ENCODE assay signal across 8 cellular contexts in the genomic region with DNA sequence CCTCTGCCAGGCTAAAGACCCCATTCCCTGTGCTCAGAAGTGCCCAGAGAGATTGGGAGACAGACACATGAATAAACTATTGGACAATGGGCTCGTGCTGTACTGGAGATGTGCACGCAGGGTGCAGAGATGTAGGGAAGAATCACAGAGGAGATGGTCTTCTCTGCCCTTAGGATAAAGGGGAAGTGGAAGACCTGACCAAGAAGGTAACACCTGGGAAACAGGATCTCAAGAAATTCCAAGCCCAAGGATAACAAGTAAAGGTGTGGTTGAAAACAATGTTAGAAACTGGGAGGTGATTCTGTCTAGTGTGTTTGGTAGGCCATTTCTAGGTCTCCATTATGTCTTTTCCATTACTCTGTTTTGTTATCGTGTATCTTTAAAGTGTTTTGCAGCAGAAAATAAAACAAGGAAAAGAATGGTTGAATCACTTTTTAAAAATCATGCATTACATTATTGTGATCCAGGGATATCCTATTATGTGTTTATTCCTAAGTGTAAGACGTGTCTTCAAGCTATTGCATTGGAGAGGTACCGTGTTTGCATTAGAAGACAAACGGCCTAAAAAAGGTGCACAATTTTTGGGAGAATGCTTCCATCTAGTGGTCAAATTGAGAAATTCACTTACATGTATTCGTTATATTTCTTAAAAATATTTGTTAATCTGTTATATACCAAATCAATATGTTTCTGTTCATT. TPM values are rescaled to one million over a fixed set of nuclear protein-coding genes. Genes with fewer than 3 reads are reported as not detected.
DNase-seq lines count a peak whose midpoint lies in the region; ATAC-seq lines count a peak whose summit lies in the region.

No MANE protein-coding gene starts in this region.

- no peaks in the 10 kb centered on the region for H3K9me3 ChIP-seq in CD4-positive, CD25-positive, alpha-beta regulatory T cell (ENCODE audit: control insufficient read depth in 2 of 2, low read length in 2 of 2)

- no peaks in the 10 kb centered on the region for H3K36me3 ChIP-seq in CD4-positive, CD25-positive, alpha-beta regulatory T cell (ENCODE audit: control insufficient read depth, insufficient read depth, low read length)

- H3K9me3 Mint-ChIP-seq in CD4-positive, CD25-positive, alpha-beta regulatory T cell, result no peaks in the 10 kb centered on the region

- no peak overlapping the region for H3K4me3 Mint-ChIP-seq in CD4-positive, CD25-positive, alpha-beta regulatory T cell

- no peaks in the 10 kb centered on the region for H3K4me1 ChIP-seq in CD4-positive, CD25-positive, alpha-beta regulatory T cell (ENCODE audit: control insufficient read depth, insufficient read depth, low read length, poor library complexity, severe bottlenecking)

- no peak overlapping the region for H3K27ac ChIP-seq in CD4-positive, CD25-positive, alpha-beta regulatory T cell (ENCODE audit: insufficient read depth, low read length, poor library complexity, severe bottlenecking)

- no peaks in the 10 kb centered on the region for H3K36me3 Mint-ChIP-seq in CD4-positive, CD25-positive, alpha-beta regulatory T cell

- no peak overlapping the region for H3K27ac Mint-ChIP-seq in CD4-positive, CD25-positive, alpha-beta regulatory T cell

- peak in 1 of 2 donors; percentile 28 for ATAC-seq in CD4-positive, CD25-positive, alpha-beta regulatory T cell (ENCODE audit: low read depth in 2 of 2)
- ATAC-seq in GM18873 (IDR thresholded peaks at IDR 0.05; ENCODE audit: low FRiP score, unreplicated experiment) (peak; percentile 47), HG03571 (IDR thresholded peaks at IDR 0.05; ENCODE audit: unreplicated experiment) (peak; percentile 47)

- no peak overlapping the region for H3K4me3 ChIP-seq in CD4-positive, CD25-positive, alpha-beta regulatory T cell (ENCODE audit: low read depth, low read length)

- no peaks in the 10 kb centered on the region for H3K27me3 Mint-ChIP-seq in CD4-positive, CD25-positive, alpha-beta regulatory T cell

- DNase-seq in CD4-positive, CD25-positive, alpha-beta regulatory T cell, result peak in 2 of 3 donors; percentile 51 to 61
- peak; percentile 68 for DNase-seq in NCI-H774 (lab: John Stamatoyannopoulos, UW)
- DNase-seq in cerebellum (ENCODE audit: low spot score), result peak; percentile 32
- DNase-seq in midbrain (lab: John Stamatoyannopoulos, UW), result peak; percentile 39
- no peak for DNase-seq in GOT3 (lab: John Stamatoyannopoulos, UW)
- no peak for DNase-seq in activated T-cell treated with anti-CD3 and anti-CD28 coated beads for 4 hours

- peaks cover 0 to 9% (median 0%) of the 10 kb centered on the region in 4 donors for H3K4me1 Mint-ChIP-seq in CD4-positive, CD25-positive, alpha-beta regulatory T cell

- H3K27me3 ChIP-seq in CD4-positive, CD25-positive, alpha-beta regulatory T cell (ENCODE audit: control insufficient read depth, insufficient read depth, low read length), result no peaks in the 10 kb centered on the region

RNA-seq across cellular contexts. Expression of a gene that starts 40.8 kb away (rescaled TPM):
- 0.39 TPM for total RNA-seq in CD4-positive, CD25-positive, alpha-beta regulatory T cell
- under 1 TPM in 2 of 4 donors, not detected in 2; 0.22 to 0.24 TPM for polyA plus RNA-seq in CD4-positive, CD25-positive, alpha-beta regulatory T cell
- total RNA-seq in cerebellum, result 80.5 TPM

Comparison
In these comparisons a context has a peak if more than half of its experiments do, and no peak if none do; other contexts are left out.
1. DNase-seq: peak in CD4-positive, CD25-positive, alpha-beta regulatory T cell (2 of 3), NCI-H774 (single experiment), cerebellum (single experiment) and midbrain (single experiment); none in GOT3 (single experiment) and activated T-cell treated with anti-CD3 and anti-CD28 coated beads for 4 hours (single experiment).
2. RNA of a gene that starts 40.8 kb away (total RNA-seq): 80.5 TPM in cerebellum (single experiment); 0.39 TPM in CD4-positive, CD25-positive, alpha-beta regulatory T cell (single experiment); every median in the first group is over 10 times any median in the second.